Comparison of ENCODE assay signal across 8 cellular contexts in the genomic region with DNA sequence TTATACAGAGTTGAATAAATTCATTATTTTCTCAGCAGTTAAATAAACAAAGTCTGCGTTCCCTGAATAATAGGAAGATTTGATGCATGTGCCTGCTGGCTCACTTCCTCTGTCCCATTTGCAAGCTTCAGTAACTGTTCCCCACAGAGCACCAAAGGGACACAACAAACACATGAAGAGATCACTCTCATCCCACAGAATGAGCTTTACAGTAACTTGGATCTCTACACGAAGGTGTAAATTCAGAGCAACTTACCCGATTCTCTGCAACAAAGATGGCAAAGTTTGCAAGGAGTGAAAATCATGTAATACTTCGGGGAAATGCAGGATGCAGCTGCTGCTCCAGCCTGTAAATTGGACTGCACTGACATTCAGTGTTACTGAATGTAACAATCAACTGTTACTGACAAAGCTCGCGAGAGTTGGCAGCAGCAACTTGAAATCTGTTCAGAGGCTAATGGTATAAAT. TPM values are rescaled to one million over a fixed set of nuclear protein-coding genes. Genes with fewer than 3 reads are reported as not detected.
A peak's percentile ranks its signal among the peaks of the same experiment; 100 is the strongest.
DNase-seq lines count a peak whose midpoint lies in the region; ATAC-seq and TF ChIP-seq lines count a peak whose summit lies in the region.

A gene (minus strand): TSS at position 366 of the 468 bp plus-strand sequence. CDS start 6,390 bp downstream, outside the sequence.

- 22 to 28% methylated on average over 6 of the region's 6 CpGs for WGBS in upper lobe of left lung, 2 donors

- no peaks in the 10 kb centered on the region for H3K27me3 ChIP-seq in upper lobe of left lung

- peak within 1 kb of the TSS; percentile 88 to 97 (median 96) for H3K27ac Mint-ChIP-seq in brain
- no peak within 1 kb of the TSS for H3K27ac Mint-ChIP-seq in natural killer cell treated with Interleukin-12 subunit alpha and Interleukin-12 subunit beta and Interleukin-15 and Interleukin-18, amount 100 ng/mL, for 72 hours

- H3K4me3 ChIP-seq in upper lobe of left lung = peak within 1 kb of the TSS in 3 of 4 donors; percentile 15 to 30 (median 29)

- H3K4me1 ChIP-seq in upper lobe of left lung = no peaks in the 10 kb centered on the region

- TF ChIP-seq EP300 in upper lobe of left lung (IDR thresholded peaks at IDR 0.05) = no peak

- no peak for TF ChIP-seq POLR2A in upper lobe of left lung (IDR thresholded peaks at IDR 0.05)

- ATAC-seq in upper lobe of left lung (ENCODE audit: low FRiP score in 2 of 2) (peak in 1 of 2 donors; percentile 38), HG02981 (IDR thresholded peaks at IDR 0.05; ENCODE audit: unreplicated experiment) (no peak)
- no peak for ATAC-seq in natural killer cell treated with Interleukin-12 subunit alpha and Interleukin-12 subunit beta and Interleukin-15 and Interleukin-18, amount 100 ng/mL, for 72 hours

- DNase-seq in NCI-H2107 treated with DMSO at 0.1 percent for 48 hours (lab: John Stamatoyannopoulos, UW; ENCODE audit: unreplicated experiment) (peak; percentile 20), NCI-H2107 (lab: John Stamatoyannopoulos, UW) (no peak), iris pigment epithelial cell (ENCODE audit: low read depth) (peak; percentile 34), upper lobe of left lung (no peak), COLO668 (lab: John Stamatoyannopoulos, UW; ENCODE audit: unreplicated experiment) (no peak)
- no peak for DNase-seq in natural killer cell treated with Interleukin-12 subunit alpha and Interleukin-12 subunit beta and Interleukin-15 and Interleukin-18, amount 100 ng/mL, for 72 hours (ENCODE audit: low spot score)

- H3K9me3 Mint-ChIP-seq in brain = no peaks in the 10 kb centered on the region
- peaks cover 4% of the 10 kb centered on the region for H3K9me3 Mint-ChIP-seq in natural killer cell treated with Interleukin-12 subunit alpha and Interleukin-12 subunit beta and Interleukin-15 and Interleukin-18, amount 100 ng/mL, for 72 hours

- H3K4me1 Mint-ChIP-seq in brain = peaks cover 49% of the 10 kb centered on the region
- peaks cover 0 to 4% of the 10 kb centered on the region in 2 donors for H3K4me1 Mint-ChIP-seq in natural killer cell treated with Interleukin-12 subunit alpha and Interleukin-12 subunit beta and Interleukin-15 and Interleukin-18, amount 100 ng/mL, for 72 hours (ENCODE audit: low read depth in 2 of 2)

- H3K36me3 Mint-ChIP-seq in brain = no peaks in the 10 kb centered on the region
- no peaks in the 10 kb centered on the region for H3K36me3 Mint-ChIP-seq in natural killer cell treated with Interleukin-12 subunit alpha and Interleukin-12 subunit beta and Interleukin-15 and Interleukin-18, amount 100 ng/mL, for 72 hours

- H3K9me3 ChIP-seq in upper lobe of left lung = no peaks in the 10 kb centered on the region

- no peak within 1 kb of the TSS for H3K27ac ChIP-seq in upper lobe of left lung

- TF ChIP-seq CTCF in brain (conservative IDR thresholded peaks at IDR 0.05) (no peak), upper lobe of left lung (IDR thresholded peaks at IDR 0.05) (no peak)

- peak within 1 kb of the TSS; percentile 89 to 95 (median 92) for H3K4me3 Mint-ChIP-seq in brain
- no peak within 1 kb of the TSS for H3K4me3 Mint-ChIP-seq in natural killer cell treated with Interleukin-12 subunit alpha and Interleukin-12 subunit beta and Interleukin-15 and Interleukin-18, amount 100 ng/mL, for 72 hours

- H3K27me3 Mint-ChIP-seq in brain = peaks cover 3% of the 10 kb centered on the region
- no peaks in the 10 kb centered on the region for H3K27me3 Mint-ChIP-seq in natural killer cell treated with Interleukin-12 subunit alpha and Interleukin-12 subunit beta and Interleukin-15 and Interleukin-18, amount 100 ng/mL, for 72 hours

- no peaks in the 10 kb centered on the region for H3K36me3 ChIP-seq in upper lobe of left lung

RNA-seq across cellular contexts. Expression of the gene that starts here (rescaled TPM):
- polyA plus RNA-seq in brain (ENCODE audit: insufficient read depth, low read depth, low replicate concordance) = 2.7 TPM
- total RNA-seq in upper lobe of left lung = 1 to 10 TPM; 1.0 to 6.3 (median 2.3) TPM
- not detected for total RNA-seq in natural killer cell treated with Interleukin-12 subunit alpha and Interleukin-12 subunit beta and Interleukin-15 and Interleukin-18, amount 100 ng/mL, for 72 hours

Comparison
In these comparisons a context has a peak if more than half of its experiments do, and no peak if none do; other contexts are left out.
1. DNase-seq: peak in NCI-H2107 treated with DMSO at 0.1 percent for 48 hours (single experiment) and iris pigment epithelial cell (single experiment); none in NCI-H2107 (single experiment), upper lobe of left lung (0 of 2), natural killer cell treated with Interleukin-12 subunit alpha and Interleukin-12 subunit beta and Interleukin-15 and Interleukin-18, amount 100 ng/mL, for 72 hours (single experiment) and COLO668 (single experiment).
2. H3K27ac Mint-ChIP-seq: peak in brain (5 of 5); none in natural killer cell treated with Interleukin-12 subunit alpha and Interleukin-12 subunit beta and Interleukin-15 and Interleukin-18, amount 100 ng/mL, for 72 hours (0 of 2).